Comparison of ENCODE assay signal across 13 cellular contexts in the genomic region with DNA sequence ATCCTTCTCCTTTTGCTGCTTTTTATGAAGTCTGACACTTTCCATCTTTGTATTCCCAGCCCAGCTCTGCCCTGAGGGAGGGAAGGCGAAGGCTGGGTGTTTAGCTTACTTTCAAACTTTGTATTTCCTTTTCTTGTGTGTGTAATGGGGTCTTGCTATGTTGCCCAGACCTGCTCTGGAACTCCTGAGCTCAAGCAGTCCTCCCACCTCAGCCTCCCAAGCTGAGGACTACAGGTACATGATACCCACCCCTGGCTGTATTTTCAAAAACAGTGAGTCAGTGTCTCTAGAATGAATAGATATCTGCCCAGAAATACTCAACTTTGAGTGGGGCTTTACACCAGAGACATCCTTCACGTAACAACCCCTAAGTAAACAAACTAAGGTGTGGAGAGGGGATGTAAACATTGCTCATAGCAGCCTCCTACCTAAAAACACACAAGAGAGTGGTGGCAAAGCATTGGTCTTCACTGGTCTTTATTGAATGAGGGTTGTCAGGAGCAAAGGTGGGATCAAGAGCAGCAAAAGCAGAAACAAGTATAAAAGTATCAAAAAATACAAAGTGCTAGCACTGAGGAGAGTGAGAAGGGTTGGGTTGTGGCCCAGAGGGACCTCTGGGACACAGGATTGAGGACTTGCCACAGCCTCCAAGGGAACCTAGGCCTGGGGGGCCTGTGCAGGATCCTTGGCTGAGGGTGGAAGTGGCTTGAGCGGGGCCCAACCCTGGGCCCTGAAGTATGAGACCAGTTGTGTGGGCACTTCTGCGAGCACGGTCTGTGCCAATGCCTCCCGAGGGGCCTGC. TPM values are rescaled to one million over a fixed set of nuclear protein-coding genes. Genes with fewer than 3 reads are reported as not detected.
DNase-seq lines count a peak whose midpoint lies in the region; ATAC-seq and TF ChIP-seq lines count a peak whose summit lies in the region.
"Had no signal": no experiment of that assay in that cellular context is flagged by ENCODE, and none has a peak within 500 bp of the region (broad histone marks: within the 10 kb centered on the region; RNA-seq: fewer than 3 reads in every experiment).

No MANE protein-coding gene starts in this region.

- H3K27ac ChIP-seq in epithelial cell of prostate, result peak overlapping the region; percentile 44
- H3K27ac ChIP-seq: esophagus squamous epithelium, left ventricle myocardium inferior, pancreas had no signal

- H3K4me3 Mint-ChIP-seq in WTC11, result no peak overlapping the region
- H3K4me3 Mint-ChIP-seq in stimulated activated naive CD8-positive, alpha-beta T cell treated with anti-CD3 and anti-CD28 coated beads, Interleukin-15, Interleukin-2, amounts not matched to agents 100 ng/mL and 50 ng/mL, for 24 hours, result no peak overlapping the region

- DNase-seq in cardiac septum (ENCODE audit: low spot score) (peak; percentile 53), Right ventricle myocardium inferior (ENCODE audit: missing footprints) (no peak), WTC11 (ENCODE audit: low spot score) (no peak), epithelial cell of prostate (ENCODE audit: low read depth, low spot score) (no peak), NCI-H446 treated with DMSO at 0.1 percent for 48 hours (lab: John Stamatoyannopoulos, UW) (no peak)
- DNase-seq: esophagus squamous epithelium, GOT3, left ventricle myocardium inferior, NCI-H1436, pancreas had no signal

- peak overlapping the region; percentile 64; the same call in 1 of the 2 replicates for H3K27ac Mint-ChIP-seq in WTC11
- H3K27ac Mint-ChIP-seq in stimulated activated naive CD8-positive, alpha-beta T cell treated with anti-CD3 and anti-CD28 coated beads, Interleukin-15, Interleukin-2, amounts not matched to agents 100 ng/mL and 50 ng/mL, for 24 hours, result peak overlapping the region; percentile 60

- no peaks in the 10 kb centered on the region for H3K27me3 Mint-ChIP-seq in WTC11 (ENCODE audit: low read depth)
- H3K27me3 Mint-ChIP-seq in stimulated activated naive CD8-positive, alpha-beta T cell treated with anti-CD3 and anti-CD28 coated beads, Interleukin-15, Interleukin-2, amounts not matched to agents 100 ng/mL and 50 ng/mL, for 24 hours, result no peaks in the 10 kb centered on the region

- POLR2A ChIA-PET in WTC11 (lab: Charles Lee), result no interaction called here

- H3K9me3 Mint-ChIP-seq in WTC11, result peaks cover 4% of the 10 kb centered on the region; the same call in 1 of the 2 replicates
- no peaks in the 10 kb centered on the region for H3K9me3 Mint-ChIP-seq in stimulated activated naive CD8-positive, alpha-beta T cell treated with anti-CD3 and anti-CD28 coated beads, Interleukin-15, Interleukin-2, amounts not matched to agents 100 ng/mL and 50 ng/mL, for 24 hours

- intact Hi-C loops in cardiac septum (cut with DNase I), result no loop called here
- intact Hi-C loops in Right ventricle myocardium inferior (cut with DNase I), result no loop called here

- no peak for TF ChIP-seq CTCF in WTC11 (IDR thresholded peaks at IDR 0.05)

- no peak for ATAC-seq in Right ventricle myocardium inferior
- ATAC-seq in WTC11, result no peak
- ATAC-seq in HG02884 (IDR thresholded peaks at IDR 0.05; ENCODE audit: unreplicated experiment), result no peak
- ATAC-seq: Panc1, pancreas had no signal

- CTCF ChIA-PET in WTC11 (lab: Charles Lee), result no interaction called here

- no peaks in the 10 kb centered on the region for H3K4me1 Mint-ChIP-seq in WTC11
- H3K4me1 Mint-ChIP-seq in stimulated activated naive CD8-positive, alpha-beta T cell treated with anti-CD3 and anti-CD28 coated beads, Interleukin-15, Interleukin-2, amounts not matched to agents 100 ng/mL and 50 ng/mL, for 24 hours (ENCODE audit: low read depth), result no peaks in the 10 kb centered on the region

- peaks cover 49% of the 10 kb centered on the region for H3K36me3 Mint-ChIP-seq in WTC11
- peaks cover 37% of the 10 kb centered on the region for H3K36me3 Mint-ChIP-seq in stimulated activated naive CD8-positive, alpha-beta T cell treated with anti-CD3 and anti-CD28 coated beads, Interleukin-15, Interleukin-2, amounts not matched to agents 100 ng/mL and 50 ng/mL, for 24 hours (ENCODE audit: low read depth)

TF ChIP-seq in WTC11, 78 proteins besides CTCF, POLR2A, EP300 and RAD21:
- TF ChIP-seq ATF2 (CRISPR knock-in tag; IDR thresholded peaks at IDR 0.05; ENCODE audit: borderline replicate concordance, low read depth) (no peak), CREM (CRISPR knock-in tag; IDR thresholded peaks at IDR 0.05) (no peak)
- TF ChIP-seq, protein P1, sequence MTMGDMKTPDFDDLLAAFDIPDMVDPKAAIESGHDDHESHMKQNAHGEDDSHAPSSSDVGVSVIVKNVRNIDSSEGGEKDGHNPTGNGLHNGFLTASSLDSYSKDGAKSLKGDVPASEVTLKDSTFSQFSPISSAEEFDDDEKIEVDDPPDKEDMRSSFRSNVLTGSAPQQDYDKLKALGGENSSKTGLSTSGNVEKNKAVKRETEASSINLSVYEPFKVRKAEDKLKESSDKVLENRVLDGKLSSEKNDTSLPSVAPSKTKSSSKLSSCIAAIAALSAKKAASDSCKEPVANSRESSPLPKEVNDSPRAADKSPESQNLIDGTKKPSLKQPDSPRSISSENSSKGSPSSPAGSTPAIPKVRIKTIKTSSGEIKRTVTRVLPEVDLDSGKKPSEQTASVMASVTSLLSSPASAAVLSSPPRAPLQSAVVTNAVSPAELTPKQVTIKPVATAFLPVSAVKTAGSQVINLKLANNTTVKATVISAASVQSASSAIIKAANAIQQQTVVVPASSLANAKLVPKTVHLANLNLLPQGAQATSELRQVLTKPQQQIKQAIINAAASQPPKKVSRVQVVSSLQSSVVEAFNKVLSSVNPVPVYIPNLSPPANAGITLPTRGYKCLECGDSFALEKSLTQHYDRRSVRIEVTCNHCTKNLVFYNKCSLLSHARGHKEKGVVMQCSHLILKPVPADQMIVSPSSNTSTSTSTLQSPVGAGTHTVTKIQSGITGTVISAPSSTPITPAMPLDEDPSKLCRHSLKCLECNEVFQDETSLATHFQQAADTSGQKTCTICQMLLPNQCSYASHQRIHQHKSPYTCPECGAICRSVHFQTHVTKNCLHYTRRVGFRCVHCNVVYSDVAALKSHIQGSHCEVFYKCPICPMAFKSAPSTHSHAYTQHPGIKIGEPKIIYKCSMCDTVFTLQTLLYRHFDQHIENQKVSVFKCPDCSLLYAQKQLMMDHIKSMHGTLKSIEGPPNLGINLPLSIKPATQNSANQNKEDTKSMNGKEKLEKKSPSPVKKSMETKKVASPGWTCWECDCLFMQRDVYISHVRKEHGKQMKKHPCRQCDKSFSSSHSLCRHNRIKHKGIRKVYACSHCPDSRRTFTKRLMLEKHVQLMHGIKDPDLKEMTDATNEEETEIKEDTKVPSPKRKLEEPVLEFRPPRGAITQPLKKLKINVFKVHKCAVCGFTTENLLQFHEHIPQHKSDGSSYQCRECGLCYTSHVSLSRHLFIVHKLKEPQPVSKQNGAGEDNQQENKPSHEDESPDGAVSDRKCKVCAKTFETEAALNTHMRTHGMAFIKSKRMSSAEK (CRISPR knock-in tag; IDR thresholded peaks at IDR 0.05; ENCODE audit: borderline replicate concordance), result no peak
- TF ChIP-seq, protein P2, sequence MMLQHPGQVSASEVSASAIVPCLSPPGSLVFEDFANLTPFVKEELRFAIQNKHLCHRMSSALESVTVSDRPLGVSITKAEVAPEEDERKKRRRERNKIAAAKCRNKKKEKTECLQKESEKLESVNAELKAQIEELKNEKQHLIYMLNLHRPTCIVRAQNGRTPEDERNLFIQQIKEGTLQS (CRISPR knock-in tag; conservative IDR thresholded peaks at IDR 0.05), result no peak
- TF ChIP-seq, protein P3, sequence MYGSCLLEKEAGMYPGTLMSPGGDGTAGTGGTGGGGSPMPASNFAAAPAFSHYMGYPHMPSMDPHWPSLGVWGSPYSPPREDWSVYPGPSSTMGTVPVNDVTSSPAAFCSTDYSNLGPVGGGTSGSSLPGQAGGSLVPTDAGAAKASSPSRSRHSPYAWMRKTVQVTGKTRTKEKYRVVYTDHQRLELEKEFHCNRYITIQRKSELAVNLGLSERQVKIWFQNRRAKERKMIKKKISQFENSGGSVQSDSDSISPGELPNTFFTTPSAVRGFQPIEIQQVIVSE (CRISPR knock-in tag; IDR thresholded peaks at IDR 0.05; ENCODE audit: borderline replicate concordance), result no peak

RNA-seq across cellular contexts. Expression of gene SPAG4, which starts 10.2 kb away (rescaled TPM):
- total RNA-seq in cardiac septum, result 3.5 TPM
- total RNA-seq in Right ventricle myocardium inferior, result 1.6 TPM
- total RNA-seq in WTC11 (2021), result 3.5 to 8.6 TPM (median 8.4 TPM) in 3 replicates

RNA-seq across cellular contexts. Expression of gene CPNE1, which starts 38.9 kb away (rescaled TPM):
- total RNA-seq in cardiac septum (77.9 TPM), Right ventricle myocardium inferior (49.6 TPM), WTC11 (2021) (287 to 312 TPM (median 299 TPM) in 3 replicates)

RNA-seq across cellular contexts. Expression of gene RBM12, which starts 38.9 kb away (rescaled TPM):
- total RNA-seq in cardiac septum, result 44.4 TPM
- 41.4 TPM for total RNA-seq in Right ventricle myocardium inferior
- 125 to 163 TPM (median 160 TPM) in 3 replicates for total RNA-seq in WTC11 (2021)
